Comparison of ENCODE assay signal across 1 cellular context in the genomic region with DNA sequence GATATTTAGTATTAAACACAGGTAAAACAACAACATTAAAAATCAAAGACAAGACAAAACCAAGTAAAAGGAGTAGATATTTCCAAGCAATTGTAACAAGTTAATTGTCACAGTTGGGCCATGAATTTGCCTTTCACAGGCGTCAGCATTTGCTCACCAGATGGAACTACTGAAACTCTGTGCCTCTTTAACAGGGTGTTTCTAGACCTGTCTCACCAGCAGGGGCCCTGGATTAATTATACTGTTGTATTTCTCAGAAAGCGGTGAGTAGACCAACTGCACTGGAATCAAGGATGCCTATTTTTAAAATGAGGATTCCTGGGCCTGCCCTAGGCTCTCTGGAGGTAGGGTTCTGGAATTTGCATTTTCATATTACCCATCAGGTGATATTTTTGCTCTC.
TF ChIP-seq lines count a peak whose summit lies in the region.

No MANE protein-coding gene starts in this region.

TF ChIP-seq in GM23338, 12 proteins besides CTCF, POLR2A, EP300 and RAD21:
- no peak for TF ChIP-seq ZNF462 (CRISPR knock-in tag; IDR thresholded peaks at IDR 0.05)
- no peak for TF ChIP-seq ZNF331 (CRISPR knock-in tag; IDR thresholded peaks at IDR 0.05; ENCODE audit: low read depth)
- no peak for TF ChIP-seq CREB1 (CRISPR knock-in tag; IDR thresholded peaks at IDR 0.05; ENCODE audit: low read depth)
- TF ChIP-seq EZH2phosphoT487 (IDR thresholded peaks at IDR 0.05; ENCODE audit: unreplicated experiment): no peak
- no peak for TF ChIP-seq POLR2AphosphoS5 (IDR thresholded peaks at IDR 0.05; ENCODE audit: low read depth)
- TF ChIP-seq STAT1 (IDR thresholded peaks at IDR 0.05; ENCODE audit: unreplicated experiment): no peak
- TF ChIP-seq ZNF114 (CRISPR knock-in tag; IDR thresholded peaks at IDR 0.05): no peak
- no peak for TF ChIP-seq REST (IDR thresholded peaks at IDR 0.05; ENCODE audit: unreplicated experiment)
- no peak for TF ChIP-seq NANOG (IDR thresholded peaks at IDR 0.05; ENCODE audit: borderline replicate concordance)
- no peak for TF ChIP-seq EZH2 (IDR thresholded peaks at IDR 0.05; ENCODE audit: low read depth, unreplicated experiment)
- TF ChIP-seq, protein P1, sequence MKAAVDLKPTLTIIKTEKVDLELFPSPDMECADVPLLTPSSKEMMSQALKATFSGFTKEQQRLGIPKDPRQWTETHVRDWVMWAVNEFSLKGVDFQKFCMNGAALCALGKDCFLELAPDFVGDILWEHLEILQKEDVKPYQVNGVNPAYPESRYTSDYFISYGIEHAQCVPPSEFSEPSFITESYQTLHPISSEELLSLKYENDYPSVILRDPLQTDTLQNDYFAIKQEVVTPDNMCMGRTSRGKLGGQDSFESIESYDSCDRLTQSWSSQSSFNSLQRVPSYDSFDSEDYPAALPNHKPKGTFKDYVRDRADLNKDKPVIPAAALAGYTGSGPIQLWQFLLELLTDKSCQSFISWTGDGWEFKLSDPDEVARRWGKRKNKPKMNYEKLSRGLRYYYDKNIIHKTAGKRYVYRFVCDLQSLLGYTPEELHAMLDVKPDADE (IDR thresholded peaks at IDR 0.05): no peak
- TF ChIP-seq JUNB (IDR thresholded peaks at IDR 0.05; ENCODE audit: unreplicated experiment): no peak
